11 cellular contexts compared by ENCODE assay signal in genomic region chr3:26621891-26622633, GRCh38.
DNase-seq lines count a peak whose midpoint lies in the region; ATAC-seq lines count a peak whose summit lies in the region.
"Had no signal": no experiment of that assay in that cellular context is flagged by ENCODE, and none has a peak within 500 bp of the region (broad histone marks: within the 10 kb centered on the region; RNA-seq: fewer than 3 reads in every experiment).

No MANE protein-coding gene starts in this region.

- no peaks in the 10 kb centered on the region for H3K36me3 ChIP-seq in rectal smooth muscle tissue (ENCODE audit: control insufficient read depth, insufficient read depth, low read length)

- H3K4me1 ChIP-seq in rectal smooth muscle tissue (ENCODE audit: control insufficient read depth, insufficient read depth, low read length) = no peaks in the 10 kb centered on the region

- H3K27ac ChIP-seq in layer of hippocampus (ENCODE audit: low read depth, low read length) = peak overlapping the region; percentile 46
- H3K27ac ChIP-seq in rectal smooth muscle tissue (ENCODE audit: low read depth, low read length) = no peak overlapping the region

- ATAC-seq in GM18861 (IDR thresholded peaks at IDR 0.05; ENCODE audit: unreplicated experiment) = no peak
- ATAC-seq in HG03457 (IDR thresholded peaks at IDR 0.05; ENCODE audit: unreplicated experiment) = no peak
- no peak for ATAC-seq in HG02885 (IDR thresholded peaks at IDR 0.05; ENCODE audit: poor library complexity, unreplicated experiment)
- no peak for ATAC-seq in HG02763 (IDR thresholded peaks at IDR 0.05; ENCODE audit: unreplicated experiment)
- ATAC-seq: HCT116 had no signal

- peak overlapping the region; percentile 65 for H3K4me3 ChIP-seq in rectal smooth muscle tissue (ENCODE audit: low read length)

- H3K27me3 ChIP-seq in layer of hippocampus (ENCODE audit: control insufficient read depth, insufficient read depth, low read length) = peaks cover 9% of the 10 kb centered on the region
- H3K27me3 ChIP-seq in rectal smooth muscle tissue (ENCODE audit: control insufficient read depth, insufficient read depth, low read length) = peaks cover 13% of the 10 kb centered on the region

- peak; percentile 2 for DNase-seq in GM03348 (ENCODE audit: low spot score)
- DNase-seq in astrocyte of the hippocampus (ENCODE audit: low read depth, low spot score) = peak; percentile 14
- DNase-seq: activated naive CD4-positive, alpha-beta T cell; stimulated activated CD4-positive, alpha-beta T cell treated with anti-CD3 and anti-CD28 coated beads, Interleukin-4, amount 100 ng/mL, for 24 hours had no signal

- no peak overlapping the region for H3K9ac ChIP-seq in rectal smooth muscle tissue (ENCODE audit: low read length)
